ENCODE assay signal across 18 cellular contexts in the genomic region with DNA sequence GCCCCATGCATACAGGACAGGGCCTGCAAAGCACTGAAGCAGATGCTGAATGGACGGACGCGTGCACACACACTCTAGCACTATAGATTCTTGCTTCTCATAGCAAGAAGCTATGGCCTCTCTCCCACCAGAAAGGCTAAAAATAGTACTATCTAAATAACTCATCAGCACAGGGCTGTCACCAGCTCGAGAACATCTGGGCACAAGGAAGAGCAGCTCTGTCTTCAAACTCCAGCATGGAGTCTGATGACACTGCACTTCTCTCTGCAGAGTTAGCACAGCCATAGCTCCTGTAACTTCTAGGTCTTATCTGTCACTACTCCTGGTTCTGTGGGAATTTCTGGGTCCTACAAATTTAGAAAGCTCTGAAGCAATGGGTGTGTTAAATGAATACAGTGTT.
A peak's percentile ranks its signal among the peaks of the same experiment; 100 is the strongest.
DNase-seq lines count a peak whose midpoint lies in the region; TF ChIP-seq lines count a peak whose summit lies in the region.
"Had no signal": no experiment of that assay in that cellular context is flagged by ENCODE, and none has a peak within 500 bp of the region (broad histone marks: within the 10 kb centered on the region; RNA-seq: fewer than 3 reads in every experiment).

No MANE protein-coding gene starts in this region.

- peak overlapping the region; percentile 19 to 83 (median 52) for H3K27ac Mint-ChIP-seq in nephron
- H3K27ac Mint-ChIP-seq: CD14-positive monocyte; CD4-positive, alpha-beta T cell; CD8-positive, alpha-beta memory T cell had no signal

- H3K27me3 ChIP-seq in testis, result no peaks in the 10 kb centered on the region
- H3K27me3 ChIP-seq: BE2C; BLaER1 treated with 17β-estradiol and CSF1 and Interleukin-3, amounts not matched to agents 10 nM and 100 nM had no signal

- no peaks in the 10 kb centered on the region for H3K36me3 Mint-ChIP-seq in nephron (ENCODE audit: low read depth)
- H3K36me3 Mint-ChIP-seq: CD14-positive monocyte; CD8-positive, alpha-beta memory T cell had no signal

- DNase-seq in DMS 273 (lab: John Stamatoyannopoulos, UW; ENCODE audit: unreplicated experiment) (peak; percentile 7), DMS 273 treated with DMSO at 0.1 percent for 48 hours (lab: John Stamatoyannopoulos, UW) (no peak), RPMI8226 (peak; percentile 10), testis (no peak)
- no peak for DNase-seq in activated CD4-positive, alpha-beta T cell treated with anti-CD3 and anti-CD28 coated beads for 48 hours
- no peak for DNase-seq in activated CD8-positive, alpha-beta memory T cell treated with anti-CD3 and anti-CD28 coated beads for 24 hours
- DNase-seq: AML-193; BE2C; CD4-positive, alpha-beta T cell; CD8-positive, alpha-beta memory T cell; DMS153; DND-41; GOT3; HCEC 1CT had no signal

- H3K27me3 Mint-ChIP-seq in nephron (ENCODE audit: low read depth), result peaks cover 14% of the 10 kb centered on the region

- no peak overlapping the region for H3K4me3 ChIP-seq in testis
- H3K4me3 ChIP-seq: BLaER1 treated with 17β-estradiol and CSF1 and Interleukin-3, amounts not matched to agents 10 nM and 100 nM had no signal

- intact Hi-C loops in testis (cut with DNase I; ENCODE audit: low total_unique reads), result no loop called here

- H3K4me1 Mint-ChIP-seq in nephron, result peaks cover 40% of the 10 kb centered on the region
- H3K4me1 Mint-ChIP-seq: CD14-positive monocyte had no signal

- H3K27ac ChIP-seq in testis, result no peak overlapping the region
- H3K27ac ChIP-seq: 22Rv1; BLaER1 treated with 17β-estradiol and CSF1 and Interleukin-3, amounts not matched to agents 10 nM and 100 nM had no signal

- no peak for TF ChIP-seq POLR2A in testis (IDR thresholded peaks at IDR 0.05)

- no peak overlapping the region for H3K4me3 Mint-ChIP-seq in nephron
- H3K4me3 Mint-ChIP-seq: CD14-positive monocyte; CD4-positive, alpha-beta T cell; CD8-positive, alpha-beta memory T cell had no signal

- TF ChIP-seq CTCF in nephron (IDR thresholded peaks at IDR 0.05; ENCODE audit: unreplicated experiment in 3 of 3) (no peak), testis (IDR thresholded peaks at IDR 0.05) (no peak)

- WGBS in testis, 2 donors, result 84 to 85% methylated on average over 4 of the region's 4 CpGs

- no peaks in the 10 kb centered on the region for H3K9me3 ChIP-seq in testis
- H3K9me3 ChIP-seq: BE2C had no signal

- H3K4me1 ChIP-seq in testis, result no peaks in the 10 kb centered on the region
- H3K4me1 ChIP-seq: BE2C had no signal

- H3K36me3 ChIP-seq in testis (ENCODE audit: low read depth, missing control alignments), result no peaks in the 10 kb centered on the region
- H3K36me3 ChIP-seq: BE2C; BLaER1 treated with 17β-estradiol and CSF1 and Interleukin-3, amounts not matched to agents 10 nM and 100 nM had no signal

- no peaks in the 10 kb centered on the region for H3K9me3 Mint-ChIP-seq in nephron
- H3K9me3 Mint-ChIP-seq: CD4-positive, alpha-beta T cell had no signal

Comparison
In these comparisons a context has a peak if more than half of its experiments do, and no peak if none do; other contexts are left out.
1. DNase-seq: peak in DMS 273 (single experiment) and RPMI8226 (single experiment); none in DMS 273 treated with DMSO at 0.1 percent for 48 hours (single experiment), testis (single experiment), activated CD4-positive, alpha-beta T cell treated with anti-CD3 and anti-CD28 coated beads for 48 hours (single experiment) and activated CD8-positive, alpha-beta memory T cell treated with anti-CD3 and anti-CD28 coated beads for 24 hours (single experiment).